In genomic region chr2:8488001-8488738, GRCh38 we compare ENCODE assay signal across 8 cellular contexts.
DNase-seq lines count a peak whose midpoint lies in the region; ATAC-seq and TF ChIP-seq lines count a peak whose summit lies in the region.

No MANE protein-coding gene starts in this region.

- peak overlapping the region; percentile 41; the same call in 1 of the 2 replicates for H3K4me3 ChIP-seq in GM12864 (ENCODE audit: low read depth, low read length)
- no peak overlapping the region for H3K4me3 ChIP-seq in smooth muscle cell
- H3K4me3 ChIP-seq in adrenal gland = no peak overlapping the region

- H3K4me2 ChIP-seq in smooth muscle cell = peak overlapping the region; percentile 13

- peak; percentile 67 for ATAC-seq in GM21737 (IDR thresholded peaks at IDR 0.05; ENCODE audit: unreplicated experiment)

- H3K79me2 ChIP-seq in smooth muscle cell (ENCODE audit: low read depth) = no peaks in the 10 kb centered on the region

- no peaks in the 10 kb centered on the region for H3K36me3 ChIP-seq in smooth muscle cell (ENCODE audit: low read depth)
- no peaks in the 10 kb centered on the region for H3K36me3 ChIP-seq in adrenal gland (replicated peaks in 1 of 2)

- TF ChIP-seq POLR2A in adrenal gland (IDR thresholded peaks at IDR 0.05) = no peak

- no peaks in the 10 kb centered on the region for H4K20me1 ChIP-seq in smooth muscle cell (ENCODE audit: low read depth)

- H2AFZ ChIP-seq in smooth muscle cell (ENCODE audit: low read depth) = no peak overlapping the region

- H3K27me3 ChIP-seq in smooth muscle cell (ENCODE audit: low read depth) (no peaks in the 10 kb centered on the region), adrenal gland (no peaks in the 10 kb centered on the region)

- DNase-seq in GM12864 (ENCODE audit: low read depth) = peak; percentile 64
- DNase-seq in T-helper 1 cell = peak; percentile 43 to 76 (median 56)
- peak; percentile 76 for DNase-seq in astrocyte of the hippocampus (ENCODE audit: low read depth, low spot score)
- DNase-seq in smooth muscle cell (lab: John Stamatoyannopoulos, UW; ENCODE audit: unreplicated experiment) = no peak
- DNase-seq in NCI-H2081 (lab: John Stamatoyannopoulos, UW) = no peak
- no peak for DNase-seq in EL
- no peak for DNase-seq in adrenal gland

- no peaks in the 10 kb centered on the region for H3K9me3 ChIP-seq in smooth muscle cell (replicated peaks; ENCODE audit: low read depth)
- H3K9me3 ChIP-seq in adrenal gland (replicated peaks in 1 of 3) = no peaks in the 10 kb centered on the region

- intact Hi-C loops in adrenal gland (cut with DNase I) = no loop called here

- no peak for TF ChIP-seq CTCF in GM12864 (IDR thresholded peaks at IDR 0.05; ENCODE audit: low read depth, low read length, missing control alignments)
- no peak for TF ChIP-seq CTCF in smooth muscle cell (IDR thresholded peaks at IDR 0.05; ENCODE audit: borderline replicate concordance, insufficient read depth, poor library complexity, severe bottlenecking)
- no peak for TF ChIP-seq CTCF in adrenal gland (IDR thresholded peaks at IDR 0.05)

- H3K4me1 ChIP-seq in smooth muscle cell (ENCODE audit: low read depth) (peaks cover 13% of the 10 kb centered on the region), adrenal gland (replicated peaks in 1 of 2) (peaks cover 0 to 15% of the 10 kb centered on the region in 2 donors)

- 58% methylated on average over 23 of the region's 23 CpGs for WGBS in smooth muscle cell (ENCODE audit: low lambda C conversion rate)
- 71 to 84% (median 78%) methylated on average over 17 to 23 of the region's 23 CpGs for WGBS in adrenal gland, 4 donors

- no peaks in the 10 kb centered on the region for H3F3A ChIP-seq in smooth muscle cell (ENCODE audit: low read depth)

- no peak overlapping the region for H3K9ac ChIP-seq in smooth muscle cell (ENCODE audit: low read depth)

- peak overlapping the region; percentile 33 for H3K27ac ChIP-seq in smooth muscle cell (ENCODE audit: low read depth)
- H3K27ac ChIP-seq in adrenal gland = no peak overlapping the region

Comparison
In these comparisons a context has a peak if more than half of its experiments do, and no peak if none do; other contexts are left out.
1. DNase-seq: peak in GM12864 (single experiment), T-helper 1 cell (5 of 5) and astrocyte of the hippocampus (single experiment); none in smooth muscle cell (single experiment), NCI-H2081 (0 of 2), EL (single experiment) and adrenal gland (0 of 7).